In the genomic region with DNA sequence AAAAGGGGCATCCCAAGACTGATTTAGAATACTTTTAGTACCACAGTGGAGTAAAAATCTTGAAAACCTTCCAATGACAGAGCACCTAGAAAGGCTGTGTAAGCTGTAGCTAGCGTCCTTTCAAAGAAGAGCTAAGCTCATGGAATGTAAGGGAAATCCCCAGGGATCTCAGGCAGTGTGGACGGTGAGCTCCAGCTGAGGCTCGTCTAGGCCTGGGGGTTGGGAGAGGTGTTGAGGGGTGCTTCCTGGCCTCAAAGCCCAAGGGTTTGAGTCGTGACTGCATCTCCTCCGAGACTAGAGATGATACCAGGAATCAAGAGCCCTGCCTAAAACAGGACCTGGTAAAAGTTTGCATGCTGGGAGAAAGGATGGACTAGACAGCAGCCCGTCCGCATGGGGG, we compare ENCODE assay signal across 9 cellular contexts. TPM values are rescaled to one million over a fixed set of nuclear protein-coding genes. Genes with fewer than 3 reads are reported as not detected.
A peak's percentile ranks its signal among the peaks of the same experiment; 100 is the strongest.
DNase-seq lines count a peak whose midpoint lies in the region; ATAC-seq lines count a peak whose summit lies in the region.
"Had no signal": no experiment of that assay in that cellular context is flagged by ENCODE, and none has a peak within 500 bp of the region (broad histone marks: within the 10 kb centered on the region; RNA-seq: fewer than 3 reads in every experiment).

No MANE protein-coding gene starts in this region.

- no peaks in the 10 kb centered on the region for H3K36me3 Mint-ChIP-seq in activated CD4-positive, alpha-beta memory T cell treated with anti-CD3 and anti-CD28 coated beads, Interleukin-2, amount 10 ng/mL, durations not matched to agents 7 days and 5 days (ENCODE audit: low read depth)
- H3K36me3 Mint-ChIP-seq: memory B cell had no signal

- peak; percentile 18 for DNase-seq in AG08395 (ENCODE audit: low spot score)
- DNase-seq in NCI-H226, result peak; percentile 44
- no peak for DNase-seq in epithelial cell of prostate (ENCODE audit: low read depth, low spot score)
- DNase-seq in SIG-M5 (lab: John Stamatoyannopoulos, UW), result no peak
- no peak for DNase-seq in activated CD4-positive, alpha-beta memory T cell treated with anti-CD3 and anti-CD28 coated beads, Interleukin-2, amount 10 ng/mL, durations not matched to agents 7 days and 5 days

- no peaks in the 10 kb centered on the region for H3K9me3 Mint-ChIP-seq in activated CD4-positive, alpha-beta memory T cell treated with anti-CD3 and anti-CD28 coated beads, Interleukin-2, amount 10 ng/mL, durations not matched to agents 7 days and 5 days
- H3K9me3 Mint-ChIP-seq: memory B cell had no signal

- peak overlapping the region; percentile 32 for H3K9ac ChIP-seq in muscle layer of colon (ENCODE audit: low read length)

- H3K4me1 Mint-ChIP-seq in activated CD4-positive, alpha-beta memory T cell treated with anti-CD3 and anti-CD28 coated beads, Interleukin-2, amount 10 ng/mL, durations not matched to agents 7 days and 5 days, result peaks cover 16% of the 10 kb centered on the region

- no peak for ATAC-seq in esophagus mucosa
- no peak for ATAC-seq in HG02763 (IDR thresholded peaks at IDR 0.05; ENCODE audit: unreplicated experiment)

- H3K27ac Mint-ChIP-seq in activated CD4-positive, alpha-beta memory T cell treated with anti-CD3 and anti-CD28 coated beads, Interleukin-2, amount 10 ng/mL, durations not matched to agents 7 days and 5 days, result no peak overlapping the region
- H3K27ac Mint-ChIP-seq: memory B cell had no signal

- H3K9me3 ChIP-seq in muscle layer of colon (ENCODE audit: low read length), result no peaks in the 10 kb centered on the region

- no peak overlapping the region for H3K4me3 ChIP-seq in muscle layer of colon (ENCODE audit: low read depth in 1 of 2, low read length in 2 of 2)

- H3K27ac ChIP-seq in epithelial cell of prostate (peak overlapping the region; percentile 94), muscle layer of colon (ENCODE audit: low read depth, low read length) (peak overlapping the region; percentile 83)

- H3K4me3 Mint-ChIP-seq in activated CD4-positive, alpha-beta memory T cell treated with anti-CD3 and anti-CD28 coated beads, Interleukin-2, amount 10 ng/mL, durations not matched to agents 7 days and 5 days, result no peak overlapping the region
- H3K4me3 Mint-ChIP-seq: memory B cell had no signal

- no peaks in the 10 kb centered on the region for H3K27me3 ChIP-seq in muscle layer of colon (ENCODE audit: control insufficient read depth in 1 of 2, insufficient read depth in 2 of 2, low read length in 2 of 2)

- peaks cover 21% of the 10 kb centered on the region for H3K27me3 Mint-ChIP-seq in activated CD4-positive, alpha-beta memory T cell treated with anti-CD3 and anti-CD28 coated beads, Interleukin-2, amount 10 ng/mL, durations not matched to agents 7 days and 5 days

- H3K4me1 ChIP-seq in muscle layer of colon (ENCODE audit: insufficient read depth, low read length), result peaks cover 74% of the 10 kb centered on the region

- POLR2A ChIA-PET in activated CD4-positive, alpha-beta memory T cell treated with anti-CD3 and anti-CD28 coated beads, Interleukin-2, amount 10 ng/mL, durations not matched to agents 7 days and 5 days (lab: Charles Lee), result no interaction called here

- CTCF ChIA-PET in activated CD4-positive, alpha-beta memory T cell treated with anti-CD3 and anti-CD28 coated beads, Interleukin-2, amount 10 ng/mL, durations not matched to agents 7 days and 5 days (lab: Charles Lee), result no interaction called here

- H3K36me3 ChIP-seq in muscle layer of colon (ENCODE audit: insufficient read depth, low read length), result no peaks in the 10 kb centered on the region

RNA-seq across cellular contexts. Expression of gene CTIF, which starts 7.6 kb away (rescaled TPM):
- total RNA-seq in activated CD4-positive, alpha-beta memory T cell treated with anti-CD3 and anti-CD28 coated beads, Interleukin-2, amount 10 ng/mL, durations not matched to agents 7 days and 5 days, result 1 to 10 TPM; 4.9 to 5.1 TPM
- 14.0 TPM for total RNA-seq in esophagus mucosa

Comparison
In these comparisons a context has a peak if more than half of its experiments do, and no peak if none do; other contexts are left out.
1. DNase-seq: peak in AG08395 (single experiment) and NCI-H226 (single experiment); none in epithelial cell of prostate (single experiment), SIG-M5 (single experiment) and activated CD4-positive, alpha-beta memory T cell treated with anti-CD3 and anti-CD28 coated beads, Interleukin-2, amount 10 ng/mL, durations not matched to agents 7 days and 5 days (single experiment).